ENCODE assay signal across 1 cellular context in genomic region chr13:42041017-42041683, GRCh38.
TF ChIP-seq lines count a peak whose summit lies in the region.

No MANE protein-coding gene starts in this region.

TF ChIP-seq in SK-N-SH, 30 proteins besides CTCF, POLR2A, EP300 and RAD21 (continued from another document):
- no peak for TF ChIP-seq ZBTB33 (IDR thresholded peaks at IDR 0.05; ENCODE audit: borderline replicate concordance, low read depth)
- TF ChIP-seq NFIC (IDR thresholded peaks at IDR 0.05; ENCODE audit: borderline replicate concordance) = no peak
- no peak for TF ChIP-seq RFX5 (IDR thresholded peaks at IDR 0.05; ENCODE audit: low read length)
- no peak for TF ChIP-seq FOXM1 (IDR thresholded peaks at IDR 0.05; ENCODE audit: low read depth)
- no peak for TF ChIP-seq RCOR1 (IDR thresholded peaks at IDR 0.05; ENCODE audit: low read length)
- TF ChIP-seq POLR2AphosphoS5 (IDR thresholded peaks at IDR 0.05; ENCODE audit: low read depth, low read length) = no peak
- TF ChIP-seq FOSL2 (IDR thresholded peaks at IDR 0.05; ENCODE audit: borderline replicate concordance, low read depth) = no peak
- TF ChIP-seq CHD2 (IDR thresholded peaks at IDR 0.05; ENCODE audit: low read length, partially characterized antibody) = no peak
- no peak for TF ChIP-seq MEF2A (IDR thresholded peaks at IDR 0.05; ENCODE audit: borderline replicate concordance, low read depth)
- no peak for TF ChIP-seq GABPA (IDR thresholded peaks at IDR 0.05; ENCODE audit: low read depth)
- TF ChIP-seq USF1 (IDR thresholded peaks at IDR 0.05; ENCODE audit: borderline replicate concordance, low read depth) = no peak
- TF ChIP-seq EZH2phosphoT487 (IDR thresholded peaks at IDR 0.05; ENCODE audit: borderline replicate concordance, low read depth) = no peak
- no peak for TF ChIP-seq GATA2 (CRISPR knock-in tag; IDR thresholded peaks at IDR 0.05)
- TF ChIP-seq PBX3 (IDR thresholded peaks at IDR 0.05) = no peak
- 0 out of 2 replicates have a peak, but pooled peaks have one; percentile 32 for TF ChIP-seq MAX (IDR thresholded peaks at IDR 0.05; ENCODE audit: low read depth)
